Comparison of ENCODE assay signal across 20 cellular contexts in the genomic region with DNA sequence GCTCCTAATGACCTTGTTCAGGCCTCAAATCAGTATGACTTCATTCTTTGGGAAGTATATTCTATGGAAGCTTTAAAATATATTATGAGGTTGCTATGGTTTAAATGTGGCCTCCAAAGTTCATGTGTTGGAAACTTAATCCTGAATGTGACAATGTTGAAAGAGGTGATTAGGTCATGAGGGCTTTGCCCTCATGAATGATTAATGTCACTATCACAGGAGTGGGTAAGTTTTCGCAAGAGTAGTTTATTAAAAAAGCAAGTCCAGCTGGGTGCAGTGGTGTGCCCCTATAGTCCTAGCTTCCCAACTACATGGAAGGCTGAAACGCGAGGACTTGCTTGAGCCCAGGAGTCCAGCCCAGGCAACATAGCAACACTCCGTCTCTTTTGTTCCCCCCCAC.
"Had no signal": no experiment of that assay in that cellular context is flagged by ENCODE, and none has a peak within 500 bp of the region (broad histone marks: within the 10 kb centered on the region; RNA-seq: fewer than 3 reads in every experiment).

No MANE protein-coding gene starts in this region.

- ATAC-seq: gastroesophageal sphincter; left lung; mucosa of descending colon; naive thymus-derived CD4-positive, alpha-beta T cell had no signal

- H3K4me1 ChIP-seq: left lung, parathyroid adenoma had no signal

- H3K36me3 ChIP-seq: adrenal gland, cardiac muscle cell, gastroesophageal sphincter, neutrophil, tibial nerve had no signal

- H3K27ac Mint-ChIP-seq: activated CD4-positive, alpha-beta memory T cell treated with anti-CD3 and anti-CD28 coated beads, Interleukin-2, amount 10 ng/mL, durations not matched to agents 7 days and 5 days; activated naive CD4-positive, alpha-beta T cell treated with anti-CD3 and anti-CD28 coated beads, Interleukin-2, amount 10 ng/mL, durations not matched to agents 7 days and 5 days; activated T-cell treated with anti-CD3 and anti-CD28 coated beads, Interleukin-2, amount 50 U/mL, for 24 hours; memory B cell; naive thymus-derived CD4-positive, alpha-beta T cell had no signal

- H3K27me3 Mint-ChIP-seq: activated CD4-positive, alpha-beta memory T cell treated with anti-CD3 and anti-CD28 coated beads, Interleukin-2, amount 10 ng/mL, durations not matched to agents 7 days and 5 days; activated naive CD4-positive, alpha-beta T cell treated with anti-CD3 and anti-CD28 coated beads, Interleukin-2, amount 10 ng/mL, durations not matched to agents 7 days and 5 days; activated T-cell treated with anti-CD3 and anti-CD28 coated beads, Interleukin-2, amount 50 U/mL, for 24 hours; memory B cell; naive thymus-derived CD4-positive, alpha-beta T cell had no signal

- H3K9ac ChIP-seq: parathyroid adenoma had no signal

- H3K4me2 ChIP-seq: hepatocyte had no signal

- H3K4me3 Mint-ChIP-seq: activated CD4-positive, alpha-beta memory T cell treated with anti-CD3 and anti-CD28 coated beads, Interleukin-2, amount 10 ng/mL, durations not matched to agents 7 days and 5 days; activated naive CD4-positive, alpha-beta T cell treated with anti-CD3 and anti-CD28 coated beads, Interleukin-2, amount 10 ng/mL, durations not matched to agents 7 days and 5 days; activated T-cell treated with anti-CD3 and anti-CD28 coated beads, Interleukin-2, amount 50 U/mL, for 24 hours; memory B cell; naive thymus-derived CD4-positive, alpha-beta T cell had no signal

- H3K9me3 Mint-ChIP-seq: activated CD4-positive, alpha-beta memory T cell treated with anti-CD3 and anti-CD28 coated beads, Interleukin-2, amount 10 ng/mL, durations not matched to agents 7 days and 5 days; activated naive CD4-positive, alpha-beta T cell treated with anti-CD3 and anti-CD28 coated beads, Interleukin-2, amount 10 ng/mL, durations not matched to agents 7 days and 5 days; activated T-cell treated with anti-CD3 and anti-CD28 coated beads, Interleukin-2, amount 50 U/mL, for 24 hours; memory B cell; naive thymus-derived CD4-positive, alpha-beta T cell had no signal

- H3K36me3 Mint-ChIP-seq: activated naive CD4-positive, alpha-beta T cell treated with anti-CD3 and anti-CD28 coated beads, Interleukin-2, amount 10 ng/mL, durations not matched to agents 7 days and 5 days had no signal

- H3K4me3 ChIP-seq: adrenal gland, cardiac muscle cell, gastroesophageal sphincter, hepatocyte, left lung, mucosa of descending colon, tibial nerve had no signal

- H3K9me3 ChIP-seq: adrenal gland, gastroesophageal sphincter, left lung, mucosa of descending colon, neutrophil, tibial nerve had no signal

- H2AFZ ChIP-seq: hepatocyte, parathyroid adenoma had no signal

- DNase-seq: activated CD4-positive, alpha-beta memory T cell treated with anti-CD3 and anti-CD28 coated beads, Interleukin-2, amount 10 ng/mL, durations not matched to agents 7 days and 5 days; activated CD4-positive, alpha-beta T cell treated with anti-CD3 and anti-CD28 coated beads for 4 hours; activated naive CD4-positive, alpha-beta T cell treated with anti-CD3 and anti-CD28 coated beads, Interleukin-2, amount 10 ng/mL, durations not matched to agents 7 days and 5 days; activated T-cell treated with anti-CD3 and anti-CD28 coated beads, Interleukin-2, amount 50 U/mL, for 24 hours; adrenal gland; islet precursor cell; left lung; mucosa of descending colon; naive thymus-derived CD4-positive, alpha-beta T cell; stimulated activated CD4-positive, alpha-beta T cell treated with anti-CD3 and anti-CD28 coated beads, Interleukin-12 subunit alpha, Interleukin-12 subunit beta, amount 100 ng/mL, for 4 hours; stimulated activated CD4-positive, alpha-beta T cell treated with anti-CD3 and anti-CD28 coated beads, Interleukin-2, amount 100 ng/mL, for 24 hours; substantia nigra had no signal

- FAIRE-seq: endometrium had no signal

- H3K27ac ChIP-seq: adrenal gland, cardiac muscle cell, gastroesophageal sphincter, hepatocyte, left lung, neutrophil, parathyroid adenoma had no signal

- H3K27me3 ChIP-seq: adrenal gland, cardiac muscle cell, gastroesophageal sphincter, hepatocyte, left lung, neutrophil, tibial nerve had no signal
